ENCODE assay signal across 12 cellular contexts in genomic region chr18:8798996-8799395, GRCh38.
DNase-seq lines count a peak whose midpoint lies in the region; ATAC-seq, FAIRE-seq and TF ChIP-seq lines count a peak whose summit lies in the region.
"Had no signal": no experiment of that assay in that cellular context is flagged by ENCODE, and none has a peak within 500 bp of the region (broad histone marks: within the 10 kb centered on the region; RNA-seq: fewer than 3 reads in every experiment).

No MANE protein-coding gene starts in this region.

- peaks cover 4% of the 10 kb centered on the region for H3F3A ChIP-seq in smooth muscle cell (ENCODE audit: low read depth)

- H3K4me1 ChIP-seq in astrocyte (ENCODE audit: insufficient read depth, low read length) (peaks cover 75% of the 10 kb centered on the region), muscle layer of colon (ENCODE audit: insufficient read depth, low read length) (peaks cover 53% of the 10 kb centered on the region), prostate gland (replicated peaks) (no peaks in the 10 kb centered on the region), smooth muscle cell (ENCODE audit: low read depth) (peaks cover 36% of the 10 kb centered on the region)
- H3K4me1 ChIP-seq: upper lobe of left lung had no signal

- H3K27me3 ChIP-seq in astrocyte (ENCODE audit: insufficient read depth, low read length), result no peaks in the 10 kb centered on the region
- H3K27me3 ChIP-seq in muscle layer of colon (ENCODE audit: control insufficient read depth in 1 of 2, insufficient read depth in 2 of 2, low read length in 2 of 2), result no peaks in the 10 kb centered on the region
- H3K27me3 ChIP-seq in prostate gland (replicated peaks; ENCODE audit: insufficient read depth), result no peaks in the 10 kb centered on the region
- H3K27me3 ChIP-seq in smooth muscle cell (ENCODE audit: low read depth), result no peaks in the 10 kb centered on the region
- H3K27me3 ChIP-seq: upper lobe of left lung had no signal

- H3K4me3 ChIP-seq in astrocyte (ENCODE audit: insufficient read depth, low read depth, low read length) (no peak overlapping the region), muscle layer of colon (ENCODE audit: low read depth in 1 of 2, low read length in 2 of 2) (no peak overlapping the region), prostate gland (no peak overlapping the region), smooth muscle cell (no peak overlapping the region)
- H3K4me3 ChIP-seq: upper lobe of left lung had no signal

- no peaks in the 10 kb centered on the region for H4K20me1 ChIP-seq in astrocyte (ENCODE audit: insufficient read depth, low read length)
- no peaks in the 10 kb centered on the region for H4K20me1 ChIP-seq in smooth muscle cell (ENCODE audit: low read depth)

- WGBS in prostate gland, result 60% methylated on average over 11 of the region's 11 CpGs
- 83% methylated on average over 11 of the region's 11 CpGs for WGBS in smooth muscle cell (ENCODE audit: low lambda C conversion rate)

- no peak for TF ChIP-seq POLR2A in prostate gland (IDR thresholded peaks at IDR 0.05)

- H3K4me1 Mint-ChIP-seq in astrocyte (ENCODE audit: low read depth, unreplicated experiment), result peaks cover 70% of the 10 kb centered on the region

- no peak overlapping the region for H2AFZ ChIP-seq in astrocyte (ENCODE audit: low read depth, low read length)
- no peak overlapping the region for H2AFZ ChIP-seq in smooth muscle cell (ENCODE audit: low read depth)

- ATAC-seq in GM18498 (IDR thresholded peaks at IDR 0.05; ENCODE audit: unreplicated experiment) (no peak), HG02852 (IDR thresholded peaks at IDR 0.05; ENCODE audit: unreplicated experiment) (no peak)

- peaks cover 4% of the 10 kb centered on the region for H3K79me2 ChIP-seq in astrocyte (ENCODE audit: insufficient read depth, low read length)
- H3K79me2 ChIP-seq in smooth muscle cell (ENCODE audit: low read depth), result no peaks in the 10 kb centered on the region

- H3K9ac ChIP-seq in astrocyte (ENCODE audit: low read length) (peak overlapping the region; percentile 88), muscle layer of colon (ENCODE audit: low read length) (no peak overlapping the region), smooth muscle cell (ENCODE audit: low read depth) (no peak overlapping the region)

- H3K36me3 Mint-ChIP-seq in astrocyte (ENCODE audit: low read depth, unreplicated experiment), result peaks cover 8% of the 10 kb centered on the region
- H3K36me3 Mint-ChIP-seq: CD14-positive monocyte had no signal

- no peaks in the 10 kb centered on the region for H3K9me3 ChIP-seq in astrocyte (ENCODE audit: insufficient read depth, low read depth, low read length)
- no peaks in the 10 kb centered on the region for H3K9me3 ChIP-seq in muscle layer of colon (ENCODE audit: low read length)
- H3K9me3 ChIP-seq in prostate gland, result no peaks in the 10 kb centered on the region
- H3K9me3 ChIP-seq in smooth muscle cell (replicated peaks; ENCODE audit: low read depth), result no peaks in the 10 kb centered on the region
- H3K9me3 ChIP-seq: upper lobe of left lung had no signal

- H3K27ac ChIP-seq in astrocyte (ENCODE audit: low read depth, low read length), result peak overlapping the region; percentile 99
- peak overlapping the region; percentile 76 for H3K27ac ChIP-seq in muscle layer of colon (ENCODE audit: low read depth, low read length)
- no peak overlapping the region for H3K27ac ChIP-seq in prostate gland
- no peak overlapping the region for H3K27ac ChIP-seq in smooth muscle cell (ENCODE audit: low read depth)
- H3K27ac ChIP-seq: upper lobe of left lung had no signal

- H3K36me3 ChIP-seq in astrocyte (ENCODE audit: insufficient read depth, low read length) (peaks cover 11% of the 10 kb centered on the region), muscle layer of colon (ENCODE audit: insufficient read depth, low read length) (peaks cover 15% of the 10 kb centered on the region), prostate gland (no peaks in the 10 kb centered on the region), smooth muscle cell (ENCODE audit: low read depth) (no peaks in the 10 kb centered on the region)
- H3K36me3 ChIP-seq: upper lobe of left lung had no signal

- H3K27ac Mint-ChIP-seq in astrocyte (ENCODE audit: unreplicated experiment), result peak overlapping the region; percentile 99
- H3K27ac Mint-ChIP-seq: CD14-positive monocyte had no signal

- DNase-seq in AG08395 (ENCODE audit: low spot score) (peak; percentile 67), LHCN-M2 (ENCODE audit: low read depth) (peak; percentile 78), astrocyte (ENCODE audit: low read depth) (no peak), prostate gland (ENCODE audit: low spot score) (no peak), smooth muscle cell (lab: John Stamatoyannopoulos, UW; ENCODE audit: unreplicated experiment) (no peak)
- DNase-seq: effector memory CD4-positive, alpha-beta T cell; hypothalamus had no signal

- no peak overlapping the region for H3K4me2 ChIP-seq in astrocyte (ENCODE audit: low read length)
- H3K4me2 ChIP-seq in smooth muscle cell, result no peak overlapping the region

- H3K9me3 Mint-ChIP-seq in astrocyte (ENCODE audit: unreplicated experiment), result no peaks in the 10 kb centered on the region
- H3K9me3 Mint-ChIP-seq: CD14-positive monocyte had no signal

- no peaks in the 10 kb centered on the region for H3K27me3 Mint-ChIP-seq in astrocyte (ENCODE audit: low read depth, unreplicated experiment)

- H3K4me3 Mint-ChIP-seq in astrocyte (ENCODE audit: unreplicated experiment), result no peak overlapping the region
- H3K4me3 Mint-ChIP-seq: CD14-positive monocyte had no signal

- FAIRE-seq in astrocyte (lab: Jason Lieb, UNC), result no peak

- TF ChIP-seq CTCF in astrocyte (IDR thresholded peaks at IDR 0.05; ENCODE audit: insufficient read depth, low read depth, low read length) (no peak), prostate gland (IDR thresholded peaks at IDR 0.05) (no peak), smooth muscle cell (IDR thresholded peaks at IDR 0.05; ENCODE audit: borderline replicate concordance, insufficient read depth, poor library complexity, severe bottlenecking) (no peak)

- intact Hi-C loops in prostate gland (cut with DNase I), result no loop called here

Comparison
In these comparisons a context has a peak if more than half of its experiments do, and no peak if none do; other contexts are left out.
1. DNase-seq: peak in AG08395 (single experiment) and LHCN-M2 (single experiment); none in astrocyte (single experiment), prostate gland (single experiment) and smooth muscle cell (single experiment).
2. H3K27ac ChIP-seq: peak in astrocyte (single experiment) and muscle layer of colon (single experiment); none in prostate gland (0 of 2) and smooth muscle cell (single experiment).